Comparison of ENCODE assay signal across 1 cellular context in genomic region chr16:20950294-20950693, GRCh38.
TF ChIP-seq lines count a peak whose summit lies in the region.

No MANE protein-coding gene starts in this region.

TF ChIP-seq in HepG2, 621 proteins besides CTCF, POLR2A, EP300 and RAD21:
- TF ChIP-seq ZNF629 (CRISPR knock-in tag; conservative IDR thresholded peaks at IDR 0.05) = peak; percentile 58
- no peak for TF ChIP-seq ZNF749 (CRISPR knock-in tag; IDR thresholded peaks at IDR 0.05; ENCODE audit: borderline replicate concordance)
- no peak for TF ChIP-seq CEBPG (CRISPR knock-in tag; IDR thresholded peaks at IDR 0.05)
